Comparison of ENCODE assay signal across 34 cellular contexts in genomic region chr1:6512245-6512907, GRCh38. TPM values are rescaled to one million over a fixed set of nuclear protein-coding genes. Genes with fewer than 3 reads are reported as not detected.
DNase-seq lines count a peak whose midpoint lies in the region; ATAC-seq and TF ChIP-seq lines count a peak whose summit lies in the region.
"Had no signal": no experiment of that assay in that cellular context is flagged by ENCODE, and none has a peak within 500 bp of the region (broad histone marks: within the 10 kb centered on the region; RNA-seq: fewer than 3 reads in every experiment).

No MANE protein-coding gene starts in this region.

- H3K79me2 ChIP-seq in osteoblast (ENCODE audit: insufficient read depth, low read length), result no peaks in the 10 kb centered on the region

- no peak for TF ChIP-seq EP300 in gastroesophageal sphincter (IDR thresholded peaks at IDR 0.05)

- no peak for TF ChIP-seq CTCF in gastroesophageal sphincter (IDR thresholded peaks at IDR 0.05)
- TF ChIP-seq CTCF in osteoblast (IDR thresholded peaks at IDR 0.05; ENCODE audit: extremely low read depth, low read depth, low read length), result no peak

- H4K20me1 ChIP-seq in osteoblast (ENCODE audit: insufficient read depth, low read length), result no peaks in the 10 kb centered on the region

- DNase-seq in RPMI7951 (ENCODE audit: low read depth), result peak; percentile 28
- peak; percentile 79 for DNase-seq in osteoblast (ENCODE audit: insufficient read length, low spot score, missing footprints)
- DNase-seq in activated T-cell treated with anti-CD3 and anti-CD28 coated beads, Interleukin-2, amount 50 U/mL, for 72 hours, result no peak
- DNase-seq: activated CD4-positive, alpha-beta memory T cell treated with anti-CD3 and anti-CD28 coated beads, Interleukin-2, amount 10 ng/mL, durations not matched to agents 7 days and 5 days; activated CD4-positive, alpha-beta T cell treated with anti-CD3 and anti-CD28 coated beads for 1 hour; activated CD8-positive, alpha-beta memory T cell treated with anti-CD3 and anti-CD28 coated beads, Interleukin-2, amount 50 U/mL, for 4 hours; activated naive CD4-positive, alpha-beta T cell treated with anti-CD3 and anti-CD28 coated beads, Interleukin-2, amount 10 ng/mL, durations not matched to agents 7 days and 5 days; amygdala; CD8-positive, alpha-beta memory T cell; dorsolateral prefrontal cortex; EL; esophagus squamous epithelium; foreskin keratinocyte; HCEC 1CT; heart right ventricle; NCI-H146; NCI-H345; NCI-H69; PC-3; stimulated activated naive B cell treated with anti-CD40 and anti-IgM and Interleukin-4, amounts not matched to agents 10 μg/mL and 1 μg/mL and 100 μg/mL, for 72 hours had no signal

- H3K27me3 ChIP-seq in gastroesophageal sphincter, result peaks cover 17% of the 10 kb centered on the region
- no peaks in the 10 kb centered on the region for H3K27me3 ChIP-seq in osteoblast (ENCODE audit: insufficient read depth, low read length)
- H3K27me3 ChIP-seq: foreskin keratinocyte, heart right ventricle, pancreas, upper lobe of left lung had no signal

- 80% methylated on average over 6 of the region's 19 CpGs; no CpG with 5 or more reads in 1 of the 2 donors for WGBS in gastroesophageal sphincter (ENCODE audit: low coverage in 1 of 2), 2 donors

- no peak for TF ChIP-seq POLR2A in gastroesophageal sphincter (IDR thresholded peaks at IDR 0.05)

- H3K9me3 ChIP-seq in gastroesophageal sphincter (no peaks in the 10 kb centered on the region), osteoblast (ENCODE audit: low read depth, low read length) (no peaks in the 10 kb centered on the region)
- H3K9me3 ChIP-seq: esophagus squamous epithelium, heart right ventricle, pancreas, upper lobe of left lung had no signal

- H3K4me3 ChIP-seq in gastroesophageal sphincter (no peak overlapping the region), osteoblast (ENCODE audit: insufficient read depth, low read length) (no peak overlapping the region)
- H3K4me3 ChIP-seq: dorsolateral prefrontal cortex, esophagus squamous epithelium, heart right ventricle, pancreas, upper lobe of left lung had no signal

- H3K36me3 ChIP-seq in gastroesophageal sphincter, result no peaks in the 10 kb centered on the region
- H3K36me3 ChIP-seq in osteoblast (ENCODE audit: insufficient read depth, low read length), result no peaks in the 10 kb centered on the region
- H3K36me3 ChIP-seq: esophagus squamous epithelium, heart right ventricle, pancreas, upper lobe of left lung had no signal

- H3K27ac ChIP-seq in gastroesophageal sphincter (no peak overlapping the region), osteoblast (ENCODE audit: low read depth, low read length) (no peak overlapping the region)
- H3K27ac ChIP-seq: dorsolateral prefrontal cortex, esophagus squamous epithelium, foreskin keratinocyte, pancreas, upper lobe of left lung had no signal

- no peaks in the 10 kb centered on the region for H3K9me3 Mint-ChIP-seq in activated T-cell treated with anti-CD3 and anti-CD28 coated beads, Interleukin-2, amount 50 U/mL, for 72 hours
- H3K9me3 Mint-ChIP-seq: activated CD4-positive, alpha-beta memory T cell treated with anti-CD3 and anti-CD28 coated beads, Interleukin-2, amount 10 ng/mL, durations not matched to agents 7 days and 5 days; activated naive CD4-positive, alpha-beta T cell treated with anti-CD3 and anti-CD28 coated beads, Interleukin-2, amount 10 ng/mL, durations not matched to agents 7 days and 5 days; activated T-helper 1 cell treated with anti-CD3 and anti-CD28 coated beads, Interleukin-12 subunit alpha, Interleukin-12 subunit beta, Interleukin-2, Interleukin-4 antibody, amounts not matched to agents 30 ng/mL and 10 ng/mL and 1 ng/mL, durations not matched to agents 14 hours and 24 hours and 36 hours; CD8-positive, alpha-beta memory T cell; IgD-negative memory B cell; mesothelial cell of epicardium; naive thymus-derived CD8-positive, alpha-beta T cell; stimulated activated naive B cell treated with anti-CD40 and anti-IgM and Interleukin-4, amounts not matched to agents 10 μg/mL and 1 μg/mL and 100 μg/mL, for 72 hours; T-helper 2 cell treated with Interferon-gamma antibody and Interleukin-4, amounts not matched to agents 5 μg/mL and 100 μg/mL, for 36 hours had no signal

- H3K27ac Mint-ChIP-seq in activated T-cell treated with anti-CD3 and anti-CD28 coated beads, Interleukin-2, amount 50 U/mL, for 72 hours, result no peak overlapping the region
- H3K27ac Mint-ChIP-seq: activated CD4-positive, alpha-beta memory T cell treated with anti-CD3 and anti-CD28 coated beads, Interleukin-2, amount 10 ng/mL, durations not matched to agents 7 days and 5 days; activated naive CD4-positive, alpha-beta T cell treated with anti-CD3 and anti-CD28 coated beads, Interleukin-2, amount 10 ng/mL, durations not matched to agents 7 days and 5 days; activated T-helper 1 cell treated with anti-CD3 and anti-CD28 coated beads, Interleukin-12 subunit alpha, Interleukin-12 subunit beta, Interleukin-2, Interleukin-4 antibody, amounts not matched to agents 30 ng/mL and 10 ng/mL and 1 ng/mL, durations not matched to agents 14 hours and 24 hours and 36 hours; IgD-negative memory B cell; stimulated activated naive B cell treated with anti-CD40 and anti-IgM and Interleukin-4, amounts not matched to agents 10 μg/mL and 1 μg/mL and 100 μg/mL, for 72 hours; T-helper 2 cell treated with Interferon-gamma antibody and Interleukin-4, amounts not matched to agents 5 μg/mL and 100 μg/mL, for 36 hours had no signal

- no peaks in the 10 kb centered on the region for H3K4me1 Mint-ChIP-seq in activated T-cell treated with anti-CD3 and anti-CD28 coated beads, Interleukin-2, amount 50 U/mL, for 72 hours (ENCODE audit: low read depth)
- H3K4me1 Mint-ChIP-seq: activated CD4-positive, alpha-beta memory T cell treated with anti-CD3 and anti-CD28 coated beads, Interleukin-2, amount 10 ng/mL, durations not matched to agents 7 days and 5 days; activated naive CD4-positive, alpha-beta T cell treated with anti-CD3 and anti-CD28 coated beads, Interleukin-2, amount 10 ng/mL, durations not matched to agents 7 days and 5 days; CD8-positive, alpha-beta memory T cell; naive thymus-derived CD8-positive, alpha-beta T cell had no signal

- no peaks in the 10 kb centered on the region for H3K27me3 Mint-ChIP-seq in activated T-cell treated with anti-CD3 and anti-CD28 coated beads, Interleukin-2, amount 50 U/mL, for 72 hours (ENCODE audit: low read depth)
- H3K27me3 Mint-ChIP-seq: activated CD4-positive, alpha-beta memory T cell treated with anti-CD3 and anti-CD28 coated beads, Interleukin-2, amount 10 ng/mL, durations not matched to agents 7 days and 5 days; CD8-positive, alpha-beta memory T cell; naive thymus-derived CD8-positive, alpha-beta T cell had no signal

- H3K4me1 ChIP-seq in gastroesophageal sphincter (no peaks in the 10 kb centered on the region), osteoblast (ENCODE audit: insufficient read depth, low read length) (no peaks in the 10 kb centered on the region)
- H3K4me1 ChIP-seq: foreskin keratinocyte, pancreas, upper lobe of left lung had no signal

- H3K4me3 Mint-ChIP-seq in activated T-cell treated with anti-CD3 and anti-CD28 coated beads, Interleukin-2, amount 50 U/mL, for 72 hours, result no peak overlapping the region
- H3K4me3 Mint-ChIP-seq: activated CD4-positive, alpha-beta memory T cell treated with anti-CD3 and anti-CD28 coated beads, Interleukin-2, amount 10 ng/mL, durations not matched to agents 7 days and 5 days; activated naive CD4-positive, alpha-beta T cell treated with anti-CD3 and anti-CD28 coated beads, Interleukin-2, amount 10 ng/mL, durations not matched to agents 7 days and 5 days; activated T-helper 1 cell treated with anti-CD3 and anti-CD28 coated beads, Interleukin-12 subunit alpha, Interleukin-12 subunit beta, Interleukin-2, Interleukin-4 antibody, amounts not matched to agents 30 ng/mL and 10 ng/mL and 1 ng/mL, durations not matched to agents 14 hours and 24 hours and 36 hours; CD8-positive, alpha-beta memory T cell; IgD-negative memory B cell; mesothelial cell of epicardium; naive thymus-derived CD8-positive, alpha-beta T cell; stimulated activated naive B cell treated with anti-CD40 and anti-IgM and Interleukin-4, amounts not matched to agents 10 μg/mL and 1 μg/mL and 100 μg/mL, for 72 hours; T-helper 2 cell treated with Interferon-gamma antibody and Interleukin-4, amounts not matched to agents 5 μg/mL and 100 μg/mL, for 36 hours had no signal

- H2AFZ ChIP-seq in osteoblast (ENCODE audit: low read length), result no peak overlapping the region

- no peaks in the 10 kb centered on the region for H3K36me3 Mint-ChIP-seq in activated T-cell treated with anti-CD3 and anti-CD28 coated beads, Interleukin-2, amount 50 U/mL, for 72 hours (ENCODE audit: insufficient read depth in 2 of 2)
- H3K36me3 Mint-ChIP-seq: activated naive CD4-positive, alpha-beta T cell treated with anti-CD3 and anti-CD28 coated beads, Interleukin-2, amount 10 ng/mL, durations not matched to agents 7 days and 5 days; CD8-positive, alpha-beta memory T cell; IgD-negative memory B cell; mesothelial cell of epicardium; naive thymus-derived CD8-positive, alpha-beta T cell; stimulated activated naive B cell treated with anti-CD40 and anti-IgM and Interleukin-4, amounts not matched to agents 10 μg/mL and 1 μg/mL and 100 μg/mL, for 72 hours had no signal

- H3K4me2 ChIP-seq in osteoblast (ENCODE audit: insufficient read depth, low read length), result no peak overlapping the region

- ATAC-seq in gastroesophageal sphincter, result peak; percentile 13
- ATAC-seq in activated T-cell treated with anti-CD3 and anti-CD28 coated beads, Interleukin-2, amount 50 U/mL, for 72 hours (replicated peaks in 1 of 2), result no peak
- ATAC-seq in HG02870 (IDR thresholded peaks at IDR 0.05; ENCODE audit: unreplicated experiment), result no peak
- ATAC-seq in HG02623 (IDR thresholded peaks at IDR 0.05; ENCODE audit: unreplicated experiment), result no peak
- ATAC-seq: foreskin keratinocyte; naive thymus-derived CD8-positive, alpha-beta T cell; PC-3; Right ventricle myocardium inferior; stimulated activated naive B cell treated with anti-CD40 and anti-IgM and Interleukin-4, amounts not matched to agents 10 μg/mL and 1 μg/mL and 100 μg/mL, for 72 hours had no signal

RNA-seq across cellular contexts. Expression of gene PLEKHG5, which starts 20.9 kb away (rescaled TPM):
- total RNA-seq in RPMI7951 (2014; rRNA removed; shearing (Covaris generic)), result 0.60 and 1.3 TPM in 2 replicates
- total RNA-seq in gastroesophageal sphincter (10 to 100 TPM in 3 of 4 donors, 1 to 10 TPM in 1; 8.6 to 14.0 (median 11.4) TPM), osteoblast (11.2 and 13.3 TPM in 2 replicates)
- total RNA-seq in activated T-cell treated with anti-CD3 and anti-CD28 coated beads, Interleukin-2, amount 50 U/mL, for 72 hours, result 1 to 10 TPM; 2.6 to 3.2 TPM

RNA-seq across cellular contexts. Expression of gene NOL9, which starts 41.9 kb away (rescaled TPM):
- 14.4 and 14.5 TPM in 2 replicates for total RNA-seq in RPMI7951 (2014; rRNA removed; shearing (Covaris generic))
- total RNA-seq in gastroesophageal sphincter (10 to 100 TPM; 21.2 to 32.2 (median 25.7) TPM), osteoblast (31.1 and 32.1 TPM in 2 replicates)
- 10 to 100 TPM; 35.8 to 42.3 TPM for total RNA-seq in activated T-cell treated with anti-CD3 and anti-CD28 coated beads, Interleukin-2, amount 50 U/mL, for 72 hours

RNA-seq across cellular contexts. Expression of gene TAS1R1, which starts 42.7 kb away (rescaled TPM):
- total RNA-seq in RPMI7951 (2014; rRNA removed; shearing (Covaris generic)), result 0.20 TPM in 1 of 2 replicates, not detected in the other
- total RNA-seq in gastroesophageal sphincter, result not detected
- total RNA-seq in osteoblast, result under 0.01 and 0.29 TPM in 2 replicates
- total RNA-seq in activated T-cell treated with anti-CD3 and anti-CD28 coated beads, Interleukin-2, amount 50 U/mL, for 72 hours, result not detected
- total RNA-seq: activated T-helper 1 cell treated with anti-CD3 and anti-CD28 coated beads, Interleukin-12 subunit alpha, Interleukin-12 subunit beta, Interleukin-2, Interleukin-4 antibody, amounts not matched to agents 30 ng/mL and 10 ng/mL and 1 ng/mL, durations not matched to agents 14 hours and 24 hours and 36 hours; CD8-positive, alpha-beta memory T cell; cerebellum; esophagus squamous epithelium; foreskin keratinocyte; heart right ventricle; kidney epithelial cell; mesothelial cell of epicardium; naive thymus-derived CD8-positive, alpha-beta T cell; pancreas; PC-3; renal cortical epithelial cell; Right ventricle myocardium inferior had no signal

RNA-seq across cellular contexts. Expression of gene TNFRSF25, which starts 46.4 kb away (rescaled TPM):
- 0.12 and 0.49 TPM in 2 replicates for total RNA-seq in RPMI7951 (2014; rRNA removed; shearing (Covaris generic))
- total RNA-seq in gastroesophageal sphincter (10 to 100 TPM in 2 of 4 donors, 1 to 10 TPM in 2; 4.2 to 11.2 (median 8.8) TPM), osteoblast (3.3 and 5.0 TPM in 2 replicates)
- 100 to 1,000 TPM in 1 of 2 donors, 10 to 100 TPM in 1; 89.2 to 101 TPM for total RNA-seq in activated T-cell treated with anti-CD3 and anti-CD28 coated beads, Interleukin-2, amount 50 U/mL, for 72 hours

Comparison
In these comparisons a context has a peak if more than half of its experiments do, and no peak if none do; other contexts are left out.
1. DNase-seq: peak in RPMI7951 (single experiment) and osteoblast (single experiment); none in activated T-cell treated with anti-CD3 and anti-CD28 coated beads, Interleukin-2, amount 50 U/mL, for 72 hours (0 of 2).